In the genomic region with DNA sequence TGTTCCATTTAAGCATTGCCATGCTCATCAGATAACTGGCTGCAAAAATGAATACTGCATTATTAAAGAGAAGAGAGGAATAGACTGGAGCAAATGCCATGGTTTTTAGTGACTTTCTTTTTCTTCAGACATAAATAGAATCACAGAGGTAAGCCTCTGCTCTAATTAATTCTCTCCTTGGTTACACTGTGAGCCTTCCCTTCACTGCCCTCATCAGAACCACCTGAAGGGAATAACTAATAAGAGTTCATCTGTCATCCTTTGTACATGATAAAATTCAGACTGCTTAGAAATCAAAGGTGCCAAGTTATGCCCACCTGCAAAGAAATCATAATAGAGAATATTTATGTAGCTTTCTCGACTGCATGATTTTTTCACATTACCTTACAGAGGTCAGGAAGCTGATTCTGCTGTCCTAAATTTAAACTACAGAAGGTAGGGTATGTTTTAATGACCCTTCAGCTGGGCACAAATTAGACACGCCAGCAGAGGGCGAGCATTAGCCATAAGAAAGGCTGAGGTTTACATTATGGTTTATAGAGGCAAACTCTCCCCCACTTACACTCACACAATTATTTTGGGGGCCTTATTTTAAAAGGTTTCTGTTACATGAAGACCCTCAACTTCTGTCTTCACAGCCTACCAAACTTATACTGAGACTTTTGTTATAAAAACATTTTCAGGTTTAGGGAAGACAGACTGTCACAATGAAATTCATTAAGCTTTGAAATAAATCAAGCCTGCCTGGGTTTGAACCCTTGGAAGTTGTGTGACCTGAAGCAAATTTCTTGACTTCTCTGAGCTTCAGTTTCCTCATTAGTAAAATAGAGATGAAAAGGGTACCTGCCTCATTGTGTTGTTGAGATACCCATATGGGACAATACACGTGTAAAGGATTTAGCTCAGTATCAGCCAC, we compare ENCODE assay signal across 8 cellular contexts. TPM values are rescaled to one million over a fixed set of nuclear protein-coding genes. Genes with fewer than 3 reads are reported as not detected.
DNase-seq lines count a peak whose midpoint lies in the region; ATAC-seq, FAIRE-seq and TF ChIP-seq lines count a peak whose summit lies in the region.

No MANE protein-coding gene starts in this region.

- H3K4me1 ChIP-seq in A549 (no peaks in the 10 kb centered on the region), PC-9 (replicated peaks; ENCODE audit: insufficient read depth) (no peaks in the 10 kb centered on the region)

- ATAC-seq in A549 (peak in 1 of 2 experiments; percentile 69; a peak in 3 of 6 replicates), GM18517 (IDR thresholded peaks at IDR 0.05; ENCODE audit: unreplicated experiment) (no peak)

- POLR2A ChIA-PET in A549 (lab: Yijun Ruan, JAX): interaction anchor here (0.8 kb wide), 1 partner anchor 1234 kb away, joined by 3 read pairs; a partner anchor contains a TSS
- POLR2A ChIA-PET in PC-9 (lab: Charles Lee; ENCODE audit: unreplicated experiment): no interaction called here

- H3K4me2 ChIP-seq in A549 (no peak overlapping the region), PC-9 (no peak overlapping the region)

- TF ChIP-seq POLR2A in A549 (IDR thresholded peaks at IDR 0.05; ENCODE audit: low read length) (no peak), erythroblast (IDR thresholded peaks at IDR 0.05; ENCODE audit: low read length) (no peak)

- no TSS peak for BruUV-seq in PC-9 (replicated peaks; lab: Mats Ljungman, UMichigan)

- no peak overlapping the region for H3K4me3 ChIP-seq in A549
- H3K4me3 ChIP-seq in PC-9: no peak overlapping the region

- no peaks in the 10 kb centered on the region for H3F3A ChIP-seq in PC-9 (ENCODE audit: insufficient read depth, low read depth)

- H2AFZ ChIP-seq in PC-9: no peak overlapping the region

- DNase-seq in A549 (ENCODE audit: low read depth in 1 of 2, low spot score in 1 of 2) (peak in 1 of 2 experiments; percentile 18), PC-9 (peak in 1 of 2 experiments; percentile 7), erythroblast (lab: John Stamatoyannopoulos, UW) (peak; percentile 2 to 45), renal cortical epithelial cell (ENCODE audit: low read depth) (peak; percentile 12), mesenteric fat pad (ENCODE audit: low spot score) (no peak)
- no peak for DNase-seq in effector CD4-positive, alpha-beta T cell

- CTCF ChIA-PET in A549 (lab: Yijun Ruan, JAX) (interaction anchor here (0.6 to 1.3 kb wide), 8 partner anchors 9 to 796 kb away, joined by 3 to 8 read pairs (median 4); no protein-coding TSS in a partner anchor), PC-9 (lab: Charles Lee) (no interaction called here)

- TF ChIP-seq CTCF in A549 (IDR thresholded peaks at IDR 0.05) (peak; percentile 60), GM12873 (IDR thresholded peaks at IDR 0.05; ENCODE audit: insufficient read depth, low read depth, low read length, missing control alignments) (peak; percentile 51), PC-9 (conservative IDR thresholded peaks at IDR 0.05) (peak; percentile 63)

- no peak for FAIRE-seq in A549 (lab: Jason Lieb, UNC)

- no peaks in the 10 kb centered on the region for H3K27me3 ChIP-seq in PC-9 (ENCODE audit: insufficient read depth, low read depth)

- intact Hi-C loops in PC-9 (cut with micrococcal nuclease; ENCODE audit: unreplicated experiment): loop anchor here (1.0 to 10.0 kb wide), 4 partner anchors 1144 to 1472 kb away; no protein-coding TSS in a partner anchor

- peak; percentile 62 to 65 for TF ChIP-seq RAD21 in A549 (conservative IDR thresholded peaks at IDR 0.05 in 1 of 2, IDR thresholded peaks at IDR 0.05 in 1 of 2)

- no peaks in the 10 kb centered on the region for H3K79me2 ChIP-seq in PC-9 (ENCODE audit: low read depth)

- H3K9me3 ChIP-seq in A549 (no peaks in the 10 kb centered on the region), PC-9 (ENCODE audit: insufficient read depth, low read depth) (no peaks in the 10 kb centered on the region)

- TF ChIP-seq EP300 in A549 (IDR thresholded peaks at IDR 0.05): no peak

- H3K27ac ChIP-seq in A549 (no peak overlapping the region), PC-9 (no peak overlapping the region)

- no peaks in the 10 kb centered on the region for H3K9me2 ChIP-seq in PC-9 (ENCODE audit: insufficient read depth)

- no peaks in the 10 kb centered on the region for H3K36me3 ChIP-seq in PC-9 (ENCODE audit: low read depth)

- H4K20me1 ChIP-seq in PC-9 (ENCODE audit: insufficient read depth): no peaks in the 10 kb centered on the region

- WGBS in A549 (ENCODE audit: missing lambda C conversion rate): 15% methylated on average over 4 of the region's 4 CpGs

TF ChIP-seq in A549, 52 proteins besides CTCF, POLR2A, EP300 and RAD21:
- TF ChIP-seq ZFP36 (IDR thresholded peaks at IDR 0.05; ENCODE audit: borderline replicate concordance, partially characterized antibody): no peak
- peak; percentile 61 for TF ChIP-seq SMC3 (IDR thresholded peaks at IDR 0.05)
- TF ChIP-seq, protein P1, sequence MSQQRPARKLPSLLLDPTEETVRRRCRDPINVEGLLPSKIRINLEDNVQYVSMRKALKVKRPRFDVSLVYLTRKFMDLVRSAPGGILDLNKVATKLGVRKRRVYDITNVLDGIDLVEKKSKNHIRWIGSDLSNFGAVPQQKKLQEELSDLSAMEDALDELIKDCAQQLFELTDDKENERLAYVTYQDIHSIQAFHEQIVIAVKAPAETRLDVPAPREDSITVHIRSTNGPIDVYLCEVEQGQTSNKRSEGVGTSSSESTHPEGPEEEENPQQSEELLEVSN (IDR thresholded peaks at IDR 0.05; ENCODE audit: borderline replicate concordance, low read depth): no peak

RNA-seq across cellular contexts. Expression of a gene that starts 15.3 kb away (rescaled TPM):
- 0.01 and 0.07 TPM in 2 replicates for polyA plus RNA-seq in A549 (2011; rRNA removed)
- polyA plus RNA-seq in A549 (2012; cell fraction: cytosol; rRNA removed): not detected in 2 replicates
- polyA plus RNA-seq in A549 (2012; cell fraction: nucleus; rRNA removed): not detected in 2 replicates
- polyA plus RNA-seq in A549 (2017; fragmentation: RNase III; extraction: RNeasy Plus Mini Kit Qiagen cat#74134 plus additional on column Dnase treatment): 0.04 TPM in 1 of 3 replicates, not detected in the others
- 0.04 and 0.05 TPM in 2 replicates for polyA minus RNA-seq in A549 (2011; rRNA and poly(A)+ RNA removed)
- not detected in 2 replicates for total RNA-seq in PC-9 (2021)
- under 0.01 TPM in 1 of 2 replicates, not detected in the other for total RNA-seq in renal cortical epithelial cell
- not detected for total RNA-seq in mesenteric fat pad

Comparison
In these comparisons a context has a peak if more than half of its experiments do, and no peak if none do; other contexts are left out.
1. DNase-seq: peak in erythroblast (2 of 2) and renal cortical epithelial cell (single experiment); none in mesenteric fat pad (single experiment) and effector CD4-positive, alpha-beta T cell (single experiment).
2. Peak in every context shown above with its lines, with median percentiles within 50 percentile points of each other: CTCF ChIP-seq.